In genomic region chr1:207822602-207823451, GRCh38 we compare ENCODE assay signal across 8 cellular contexts.
DNase-seq lines count a peak whose midpoint lies in the region; ATAC-seq lines count a peak whose summit lies in the region.

No MANE protein-coding gene starts in this region.

- POLR2A ChIA-PET in activated CD4-positive, alpha-beta T cell treated with anti-CD3 and anti-CD28 coated beads, Interleukin-2, amount 10 ng/mL, durations not matched to agents 7 days and 5 days (lab: Charles Lee): no interaction called here

- H3K27me3 Mint-ChIP-seq in activated CD4-positive, alpha-beta T cell treated with anti-CD3 and anti-CD28 coated beads, Interleukin-2, amount 10 ng/mL, durations not matched to agents 7 days and 5 days: peaks cover 2% of the 10 kb centered on the region
- H3K27me3 Mint-ChIP-seq in stimulated activated memory B cell treated with anti-CD40 and anti-IgM and Interleukin-4, amounts not matched to agents 10 μg/mL and 1 μg/mL and 100 μg/mL, for 72 hours: no peaks in the 10 kb centered on the region

- peak; percentile 98 for DNase-seq in DMS153 treated with DMSO at 0.1 percent for 48 hours (lab: John Stamatoyannopoulos, UW; ENCODE audit: unreplicated experiment)
- DNase-seq in activated CD4-positive, alpha-beta T cell treated with anti-CD3 and anti-CD28 coated beads, Interleukin-2, amount 10 ng/mL, durations not matched to agents 7 days and 5 days: peak; percentile 45
- DNase-seq in effector CD4-positive, alpha-beta T cell: peak; percentile 61
- DNase-seq in islet precursor cell: no peak

- no peaks in the 10 kb centered on the region for H3K9me3 Mint-ChIP-seq in activated CD4-positive, alpha-beta T cell treated with anti-CD3 and anti-CD28 coated beads, Interleukin-2, amount 10 ng/mL, durations not matched to agents 7 days and 5 days
- H3K9me3 Mint-ChIP-seq in stimulated activated memory B cell treated with anti-CD40 and anti-IgM and Interleukin-4, amounts not matched to agents 10 μg/mL and 1 μg/mL and 100 μg/mL, for 72 hours: no peaks in the 10 kb centered on the region

- CTCF ChIA-PET in activated CD4-positive, alpha-beta T cell treated with anti-CD3 and anti-CD28 coated beads, Interleukin-2, amount 10 ng/mL, durations not matched to agents 7 days and 5 days (lab: Charles Lee): interaction anchor here (0.6 to 4.6 kb wide), 11 partner anchors 12 to 140 kb away, joined by 3 to 39 read pairs (median 9); no protein-coding TSS in a partner anchor

- H3K9me3 ChIP-seq in mononuclear cell (ENCODE audit: low read depth, low read length): no peaks in the 10 kb centered on the region

- H3K4me3 ChIP-seq in mononuclear cell (ENCODE audit: low read length): peak overlapping the region; percentile 51

- peaks cover 33% of the 10 kb centered on the region for H3K36me3 Mint-ChIP-seq in activated CD4-positive, alpha-beta T cell treated with anti-CD3 and anti-CD28 coated beads, Interleukin-2, amount 10 ng/mL, durations not matched to agents 7 days and 5 days (ENCODE audit: low read depth)
- H3K36me3 Mint-ChIP-seq in stimulated activated memory B cell treated with anti-CD40 and anti-IgM and Interleukin-4, amounts not matched to agents 10 μg/mL and 1 μg/mL and 100 μg/mL, for 72 hours: peaks cover 57% of the 10 kb centered on the region

- H3K4me1 Mint-ChIP-seq in activated CD4-positive, alpha-beta T cell treated with anti-CD3 and anti-CD28 coated beads, Interleukin-2, amount 10 ng/mL, durations not matched to agents 7 days and 5 days: peaks cover 64% of the 10 kb centered on the region
- H3K4me1 Mint-ChIP-seq in stimulated activated memory B cell treated with anti-CD40 and anti-IgM and Interleukin-4, amounts not matched to agents 10 μg/mL and 1 μg/mL and 100 μg/mL, for 72 hours: peaks cover 72% of the 10 kb centered on the region

- H3K27ac Mint-ChIP-seq in activated CD4-positive, alpha-beta T cell treated with anti-CD3 and anti-CD28 coated beads, Interleukin-2, amount 10 ng/mL, durations not matched to agents 7 days and 5 days: peak overlapping the region; percentile 95
- peak overlapping the region; percentile 89 for H3K27ac Mint-ChIP-seq in stimulated activated memory B cell treated with anti-CD40 and anti-IgM and Interleukin-4, amounts not matched to agents 10 μg/mL and 1 μg/mL and 100 μg/mL, for 72 hours

- peaks cover 78% of the 10 kb centered on the region for H3K4me1 ChIP-seq in mononuclear cell (ENCODE audit: insufficient read depth, low read length)

- peak overlapping the region; percentile 52 for H3K4me3 Mint-ChIP-seq in activated CD4-positive, alpha-beta T cell treated with anti-CD3 and anti-CD28 coated beads, Interleukin-2, amount 10 ng/mL, durations not matched to agents 7 days and 5 days
- H3K4me3 Mint-ChIP-seq in stimulated activated memory B cell treated with anti-CD40 and anti-IgM and Interleukin-4, amounts not matched to agents 10 μg/mL and 1 μg/mL and 100 μg/mL, for 72 hours: peak overlapping the region; percentile 82

- H3K27me3 ChIP-seq in mononuclear cell (ENCODE audit: insufficient read depth, low read length): no peaks in the 10 kb centered on the region

- peak; percentile 67 for ATAC-seq in GM19455 (IDR thresholded peaks at IDR 0.05; ENCODE audit: unreplicated experiment)
- ATAC-seq in HG03521 (IDR thresholded peaks at IDR 0.05; ENCODE audit: unreplicated experiment): peak; percentile 51
- peak; percentile 89 for ATAC-seq in stimulated activated memory B cell treated with anti-CD40 and anti-IgM and Interleukin-4, amounts not matched to agents 10 μg/mL and 1 μg/mL and 100 μg/mL, for 72 hours
